Comparison of ENCODE assay signal across 8 cellular contexts in genomic region chr7:25862993-25863726, GRCh38.
A peak's percentile ranks its signal among the peaks of the same experiment; 100 is the strongest.
DNase-seq lines count a peak whose midpoint lies in the region; ATAC-seq and TF ChIP-seq lines count a peak whose summit lies in the region.

No MANE protein-coding gene starts in this region.

- H3K9me3 Mint-ChIP-seq in stimulated activated naive CD8-positive, alpha-beta T cell treated with anti-CD3 and anti-CD28 coated beads, Interleukin-15, Interleukin-2, amounts not matched to agents 100 ng/mL and 50 ng/mL, for 24 hours, result no peaks in the 10 kb centered on the region
- no peaks in the 10 kb centered on the region for H3K9me3 Mint-ChIP-seq in type B pancreatic cell

- no peak overlapping the region for H2AFZ ChIP-seq in fibroblast of lung (ENCODE audit: low read length)

- H3K27me3 Mint-ChIP-seq in stimulated activated naive CD8-positive, alpha-beta T cell treated with anti-CD3 and anti-CD28 coated beads, Interleukin-15, Interleukin-2, amounts not matched to agents 100 ng/mL and 50 ng/mL, for 24 hours, result peaks cover 33% of the 10 kb centered on the region
- H3K27me3 Mint-ChIP-seq in type B pancreatic cell, result peaks cover 89% of the 10 kb centered on the region

- ATAC-seq in stimulated activated naive CD8-positive, alpha-beta T cell treated with anti-CD3 and anti-CD28 coated beads, Interleukin-15, Interleukin-2, amounts not matched to agents 100 U/mL and 50 U/mL, for 24 hours, result no peak

- H3K4me1 ChIP-seq in SJCRH30 (0 out of 2 replicates have a peak, but pooled peaks cover 2% of the 10 kb centered on the region), fibroblast of lung (ENCODE audit: control insufficient read depth, extremely low read depth, insufficient read depth, low read length) (no peaks in the 10 kb centered on the region)

- H3K27ac ChIP-seq in SJCRH30 (no peak overlapping the region), fibroblast of lung (ENCODE audit: insufficient read depth, low read length) (no peak overlapping the region)

- TF ChIP-seq CTCF in fibroblast of lung (conservative IDR thresholded peaks at IDR 0.05 in 1 of 2, IDR thresholded peaks at IDR 0.05 in 1 of 2; ENCODE audit: low read depth in 1 of 2, low read length in 2 of 2) (no peak), type B pancreatic cell (conservative IDR thresholded peaks at IDR 0.05) (no peak)

- H3K27me3 ChIP-seq in SJCRH30, result no peaks in the 10 kb centered on the region
- H3K27me3 ChIP-seq in fibroblast of lung (ENCODE audit: control insufficient read depth, insufficient read depth, low read length), result peaks cover 18% of the 10 kb centered on the region

- H3K4me3 ChIP-seq in SJCRH30 (peak overlapping the region; percentile 18), fibroblast of lung (replicated peaks in 1 of 4; ENCODE audit: control extremely low read depth in 1 of 4, insufficient read depth in 1 of 4, low read depth in 3 of 4, low read length in 4 of 4) (peak overlapping the region in 2 of 4 experiments; percentile 18 to 19)

- H3K4me3 Mint-ChIP-seq in stimulated activated naive CD8-positive, alpha-beta T cell treated with anti-CD3 and anti-CD28 coated beads, Interleukin-15, Interleukin-2, amounts not matched to agents 100 ng/mL and 50 ng/mL, for 24 hours, result peak overlapping the region; percentile 69
- H3K4me3 Mint-ChIP-seq in type B pancreatic cell, result peak overlapping the region; percentile 79

- H3K4me1 Mint-ChIP-seq in stimulated activated naive CD8-positive, alpha-beta T cell treated with anti-CD3 and anti-CD28 coated beads, Interleukin-15, Interleukin-2, amounts not matched to agents 100 ng/mL and 50 ng/mL, for 24 hours (ENCODE audit: low read depth), result peaks cover 22% of the 10 kb centered on the region
- H3K4me1 Mint-ChIP-seq in type B pancreatic cell (ENCODE audit: unreplicated experiment), result peaks cover 12% of the 10 kb centered on the region

- H3K4me2 ChIP-seq in fibroblast of lung (ENCODE audit: extremely low read depth, insufficient read depth, low read length), result peak overlapping the region; percentile 40

- peaks cover 4% of the 10 kb centered on the region for H3K36me3 Mint-ChIP-seq in stimulated activated naive CD8-positive, alpha-beta T cell treated with anti-CD3 and anti-CD28 coated beads, Interleukin-15, Interleukin-2, amounts not matched to agents 100 ng/mL and 50 ng/mL, for 24 hours (ENCODE audit: low read depth)
- no peaks in the 10 kb centered on the region for H3K36me3 Mint-ChIP-seq in type B pancreatic cell

- H3K27ac Mint-ChIP-seq in stimulated activated naive CD8-positive, alpha-beta T cell treated with anti-CD3 and anti-CD28 coated beads, Interleukin-15, Interleukin-2, amounts not matched to agents 100 ng/mL and 50 ng/mL, for 24 hours, result no peak overlapping the region
- H3K27ac Mint-ChIP-seq in type B pancreatic cell, result peak overlapping the region; percentile 75

- H3K9ac ChIP-seq in fibroblast of lung (ENCODE audit: insufficient read depth, low read length), result no peak overlapping the region

- H3K9me3 ChIP-seq in SJCRH30 (replicated peaks) (no peaks in the 10 kb centered on the region), fibroblast of lung (ENCODE audit: control insufficient read depth, insufficient read depth, low read depth, low read length) (no peaks in the 10 kb centered on the region)

- no peaks in the 10 kb centered on the region for H3K36me3 ChIP-seq in SJCRH30
- H3K36me3 ChIP-seq in fibroblast of lung (ENCODE audit: control insufficient read depth, insufficient read depth, low read length), result no peaks in the 10 kb centered on the region

- no peak for DNase-seq in stimulated activated naive CD8-positive, alpha-beta T cell treated with anti-CD3 and anti-CD28 coated beads, Interleukin-15, Interleukin-2, amounts not matched to agents 100 U/mL and 50 U/mL, for 24 hours
- DNase-seq in SJCRH30 (no peak), fibroblast of lung (ENCODE audit: low read depth in 2 of 2) (no peak), type B pancreatic cell (ENCODE audit: extremely low spot score, unreplicated experiment) (no peak), 8988T (no peak), amygdala (lab: John Stamatoyannopoulos, UW) (no peak), AG08396 (ENCODE audit: low spot score) (no peak)

- no peaks in the 10 kb centered on the region for H3K79me2 ChIP-seq in fibroblast of lung (ENCODE audit: control insufficient read depth, insufficient read depth, low read length)

- no peaks in the 10 kb centered on the region for H4K20me1 ChIP-seq in fibroblast of lung (ENCODE audit: control insufficient read depth, extremely low read depth, insufficient read depth, low read length)
